ENCODE assay signal across 22 cellular contexts in the genomic region with DNA sequence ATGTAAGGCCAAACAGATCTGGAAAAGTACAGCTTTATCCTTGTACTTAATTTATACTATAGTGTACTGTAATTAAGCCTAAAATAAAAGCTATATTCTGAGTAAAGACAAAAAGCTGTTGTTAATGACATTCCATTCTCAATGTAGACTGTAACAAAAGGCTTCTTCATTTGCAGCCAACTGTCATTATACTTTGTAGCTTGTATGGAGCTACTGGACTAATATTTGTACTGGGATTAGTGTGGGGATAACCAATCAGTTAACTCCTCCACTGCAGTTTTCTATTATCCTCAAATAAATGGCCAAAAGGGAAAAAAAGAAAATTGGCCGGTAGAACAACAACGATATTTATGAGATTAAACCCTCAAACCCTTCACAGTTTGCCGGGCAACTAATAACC.
DNase-seq lines count a peak whose midpoint lies in the region; ATAC-seq, FAIRE-seq and TF ChIP-seq lines count a peak whose summit lies in the region.
"Had no signal": no experiment of that assay in that cellular context is flagged by ENCODE, and none has a peak within 500 bp of the region (broad histone marks: within the 10 kb centered on the region; RNA-seq: fewer than 3 reads in every experiment).

No MANE protein-coding gene starts in this region.

- H3K36me3 ChIP-seq in bronchial epithelial cell (ENCODE audit: control insufficient read depth, insufficient read depth, low read length) (no peaks in the 10 kb centered on the region), suprapubic skin (no peaks in the 10 kb centered on the region), psoas muscle (ENCODE audit: insufficient read depth in 1 of 2, low read depth in 1 of 2) (no peaks in the 10 kb centered on the region)

- peak; percentile 43 for FAIRE-seq in bronchial epithelial cell (lab: Jason Lieb, UNC)
- FAIRE-seq: GM19239, small intestine had no signal

- H3K4me1 ChIP-seq in suprapubic skin (peaks cover 8% of the 10 kb centered on the region), psoas muscle (no peaks in the 10 kb centered on the region)
- H3K4me1 ChIP-seq: parathyroid adenoma had no signal

- WGBS in suprapubic skin, result 86% methylated on average over 3 of the region's 3 CpGs
- WGBS in psoas muscle, 3 donors, result 37 to 54% (median 42%) methylated on average over 3 of the region's 3 CpGs

- DNase-seq in NCI-H1092 treated with DMSO at 0.1 percent for 48 hours (lab: John Stamatoyannopoulos, UW) (peak; percentile 36), NCI-H1092 (lab: John Stamatoyannopoulos, UW) (no peak), NCI-H446 treated with DMSO at 0.1 percent for 48 hours (lab: John Stamatoyannopoulos, UW) (peak; percentile 62), bronchial epithelial cell (ENCODE audit: low read depth) (no peak), suprapubic skin (ENCODE audit: low spot score in 2 of 2) (no peak), psoas muscle (no peak), left colon (no peak), GF-D8 (lab: John Stamatoyannopoulos, UW) (no peak)
- DNase-seq: activated CD4-positive, alpha-beta T cell treated with anti-CD3 and anti-CD28 coated beads, Interleukin-2, amount 50 U/mL, for 4 hours; activated naive CD8-positive, alpha-beta T cell treated with anti-CD3 and anti-CD28 coated beads, Interleukin-2, amount 10 ng/mL, durations not matched to agents 7 days and 5 days; activated T-cell treated with anti-CD3 and anti-CD28 coated beads, Interleukin-2, amount 50 U/mL, for 48 hours; DMS79 treated with DMSO at 0.1 percent for 48 hours; Kasumi-1; naive thymus-derived CD4-positive, alpha-beta T cell; NCI-H187; small intestine; transverse colon had no signal

- no peaks in the 10 kb centered on the region for H3K9me3 ChIP-seq in suprapubic skin
- H3K9me3 ChIP-seq in psoas muscle, result no peaks in the 10 kb centered on the region
- H3K9me3 ChIP-seq: esophagus muscularis mucosa, transverse colon had no signal

- ATAC-seq in psoas muscle (no peak), left colon (no peak)
- ATAC-seq: HCT116; naive thymus-derived CD4-positive, alpha-beta T cell had no signal

- H3K27ac ChIP-seq in suprapubic skin (peak overlapping the region; percentile 55), psoas muscle (no peak overlapping the region)
- H3K27ac ChIP-seq: esophagus muscularis mucosa, parathyroid adenoma, transverse colon had no signal

- intact Hi-C loops in psoas muscle (cut with DNase I), result no loop called here
- intact Hi-C loops in left colon (cut with DNase I, micrococcal nuclease), result no loop called here

- H3K4me3 ChIP-seq in bronchial epithelial cell (ENCODE audit: low read depth, low read length), result no peak overlapping the region
- H3K4me3 ChIP-seq in suprapubic skin, result no peak overlapping the region
- H3K4me3 ChIP-seq in psoas muscle, result no peak overlapping the region
- H3K4me3 ChIP-seq: BLaER1, esophagus muscularis mucosa, transverse colon had no signal

- TF ChIP-seq POLR2A in suprapubic skin (IDR thresholded peaks at IDR 0.05), result no peak

- TF ChIP-seq CTCF in bronchial epithelial cell (IDR thresholded peaks at IDR 0.05; ENCODE audit: insufficient read depth, low read length, severe bottlenecking), result no peak
- TF ChIP-seq CTCF in suprapubic skin (IDR thresholded peaks at IDR 0.05), result no peak
- no peak for TF ChIP-seq CTCF in psoas muscle (IDR thresholded peaks at IDR 0.05)

- no peak for TF ChIP-seq EP300 in suprapubic skin (IDR thresholded peaks at IDR 0.05)

- H3K27me3 ChIP-seq in bronchial epithelial cell (ENCODE audit: control insufficient read depth, insufficient read depth, low read length) (no peaks in the 10 kb centered on the region), suprapubic skin (no peaks in the 10 kb centered on the region), psoas muscle (ENCODE audit: insufficient read depth in 3 of 3, low read length in 2 of 3) (no peaks in the 10 kb centered on the region)
- H3K27me3 ChIP-seq: BLaER1, esophagus muscularis mucosa, transverse colon had no signal

Comparison
In these comparisons a context has a peak if more than half of its experiments do, and no peak if none do; other contexts are left out.
1. DNase-seq: peak in NCI-H1092 treated with DMSO at 0.1 percent for 48 hours (single experiment) and NCI-H446 treated with DMSO at 0.1 percent for 48 hours (single experiment); none in NCI-H1092 (single experiment), bronchial epithelial cell (single experiment), suprapubic skin (0 of 2), psoas muscle (0 of 2), left colon (0 of 2) and GF-D8 (single experiment).